ENCODE assay signal across 1 cellular context in the genomic region with DNA sequence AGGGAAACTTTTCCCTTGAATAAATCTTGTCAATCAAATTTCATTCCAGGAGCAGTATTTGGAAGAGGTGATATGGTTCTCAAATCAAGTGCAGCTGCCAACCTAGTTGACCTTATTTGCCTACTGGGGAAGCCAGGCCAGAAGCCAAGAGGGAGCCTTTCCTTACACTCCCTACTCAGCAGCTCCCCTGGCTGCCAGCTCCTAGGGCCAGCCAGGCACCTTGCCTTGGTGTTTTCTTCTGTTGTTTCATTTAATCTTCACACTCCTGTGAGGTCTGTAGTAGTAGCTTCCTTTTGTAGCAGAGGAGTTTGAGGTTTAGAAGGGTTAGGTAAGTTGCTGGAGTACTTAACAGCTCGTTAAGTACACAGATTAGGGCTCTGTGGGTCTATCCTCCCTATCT.
TF ChIP-seq lines count a peak whose summit lies in the region.

No MANE protein-coding gene starts in this region.

TF ChIP-seq in A549, 52 proteins besides CTCF, POLR2A, EP300 and RAD21:
- TF ChIP-seq, protein P1, sequence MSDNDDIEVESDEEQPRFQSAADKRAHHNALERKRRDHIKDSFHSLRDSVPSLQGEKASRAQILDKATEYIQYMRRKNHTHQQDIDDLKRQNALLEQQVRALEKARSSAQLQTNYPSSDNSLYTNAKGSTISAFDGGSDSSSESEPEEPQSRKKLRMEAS (IDR thresholded peaks at IDR 0.05), result no peak
- TF ChIP-seq MAFK (IDR thresholded peaks at IDR 0.05; ENCODE audit: partially characterized antibody), result no peak
